Comparison of ENCODE assay signal across 18 cellular contexts in the genomic region with DNA sequence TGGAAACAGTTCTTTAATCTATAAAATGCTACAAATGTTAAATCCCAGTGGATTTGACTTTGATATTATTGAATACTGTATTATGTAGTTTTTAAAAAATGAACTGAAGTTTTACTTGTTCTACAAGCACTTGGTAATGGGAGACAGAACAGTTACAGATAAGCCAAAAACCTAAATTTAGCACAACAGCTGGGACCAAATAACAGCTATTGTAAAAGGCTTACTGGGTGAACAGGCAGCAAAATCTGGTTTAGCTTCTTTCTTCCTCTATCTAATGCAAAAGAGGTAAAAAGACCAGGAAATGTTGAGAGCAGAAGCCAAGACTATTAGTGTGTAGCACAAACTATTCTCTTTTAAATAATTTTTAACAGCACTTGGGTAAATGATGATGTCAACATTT. TPM values are rescaled to one million over a fixed set of nuclear protein-coding genes. Genes with fewer than 3 reads are reported as not detected.
DNase-seq lines count a peak whose midpoint lies in the region; ATAC-seq, FAIRE-seq and TF ChIP-seq lines count a peak whose summit lies in the region.
"Had no signal": no experiment of that assay in that cellular context is flagged by ENCODE, and none has a peak within 500 bp of the region (broad histone marks: within the 10 kb centered on the region; RNA-seq: fewer than 3 reads in every experiment).

No MANE protein-coding gene starts in this region.

- H3K4me3 ChIP-seq in BLaER1 treated with 17β-estradiol and CSF1 and Interleukin-3, amounts not matched to agents 10 nM and 100 nM, result no peak overlapping the region
- H3K4me3 ChIP-seq in GM12878, result no peak overlapping the region
- H3K4me3 ChIP-seq in neural progenitor cell, result no peak overlapping the region

- in situ Hi-C loops in GM12878 (cut with MboI), result no loop called here

- H3K4me1 Mint-ChIP-seq in IgD-negative memory B cell (peaks cover 47 to 64% (median 53%) of the 10 kb centered on the region in 3 donors), neural progenitor cell (peaks cover 23% of the 10 kb centered on the region)

- SMC1A ChIA-PET in GM12878 (lab: Charles Lee; ENCODE audit: uncharacterized antibody, unreplicated experiment), result interaction anchor here (1.0 to 2.0 kb wide), 4 partner anchors 120 to 452 kb away, joined by 3 to 6 read pairs (median 4); no protein-coding TSS in a partner anchor

- TF ChIP-seq RAD21 in GM12878 (IDR thresholded peaks at IDR 0.05; ENCODE audit: insufficient read depth, low read depth, low read length), result no peak

- H3K36me3 Mint-ChIP-seq in IgD-negative memory B cell, result peaks cover 5% of the 10 kb centered on the region
- no peaks in the 10 kb centered on the region for H3K36me3 Mint-ChIP-seq in neural progenitor cell

- H4K20me1 ChIP-seq in BLaER1 treated with 17β-estradiol and CSF1 and Interleukin-3, amounts not matched to agents 10 nM and 100 nM, result peaks cover 0 to 3% (median 0%) of the 10 kb centered on the region in 11 experiments; a peak in 1 of 22 replicates
- H4K20me1 ChIP-seq in GM12878 (ENCODE audit: control insufficient read depth, insufficient read depth), result no peaks in the 10 kb centered on the region
- no peaks in the 10 kb centered on the region for H4K20me1 ChIP-seq in neural progenitor cell (ENCODE audit: low read depth)

- intact Hi-C loops in GM12878 (cut with micrococcal nuclease; ENCODE audit: unreplicated experiment), result no loop called here

- ATAC-seq in GM12878 (no peak), HG03045 (IDR thresholded peaks at IDR 0.05; ENCODE audit: unreplicated experiment) (no peak)
- ATAC-seq: activated T-cell treated with anti-CD3 and anti-CD28 coated beads, Interleukin-2, amount 50 U/mL, for 72 hours had no signal

- no TSS peak for BruUV-seq in GM12878 (replicated peaks; lab: Mats Ljungman, UMichigan)

- H3K9me3 ChIP-seq in BLaER1 treated with 17β-estradiol and CSF1 and Interleukin-3, amounts not matched to agents 10 nM and 100 nM (replicated peaks in 1 of 11), result peaks cover 0 to 7% (median 0%) of the 10 kb centered on the region in 11 experiments; a peak in 3 of 22 replicates
- H3K9me3 ChIP-seq in GM12878 (replicated peaks; ENCODE audit: control insufficient read depth, insufficient read depth, low read length), result no peaks in the 10 kb centered on the region
- H3K9me3 ChIP-seq in neural progenitor cell (ENCODE audit: low read depth), result no peaks in the 10 kb centered on the region
- H3K9me3 ChIP-seq: esophagus muscularis mucosa, thoracic aorta had no signal

- no peak for TF ChIP-seq EP300 in GM12878 (IDR thresholded peaks at IDR 0.05; ENCODE audit: borderline replicate concordance in 1 of 2, control insufficient read depth in 1 of 2, low read depth in 2 of 2, low read length in 2 of 2)

- H3K27me3 ChIP-seq in BLaER1 treated with 17β-estradiol and CSF1 and Interleukin-3, amounts not matched to agents 10 nM and 100 nM, result no peaks in the 10 kb centered on the region
- no peaks in the 10 kb centered on the region for H3K27me3 ChIP-seq in GM12878 (replicated peaks in 1 of 2; ENCODE audit: control insufficient read depth in 2 of 2, insufficient read depth in 2 of 2, low read length in 1 of 2)
- H3K27me3 ChIP-seq in neural progenitor cell, result peaks cover 19% of the 10 kb centered on the region
- H3K27me3 ChIP-seq: esophagus muscularis mucosa had no signal

- H3K4me3 Mint-ChIP-seq in IgD-negative memory B cell (peak overlapping the region; percentile 95 to 100 (median 100)), neural progenitor cell (peak overlapping the region; percentile 99)

- H3K27ac Mint-ChIP-seq in IgD-negative memory B cell (peak overlapping the region; percentile 94 to 100 (median 97)), neural progenitor cell (no peak overlapping the region)
- H3K27ac Mint-ChIP-seq: activated naive CD8-positive, alpha-beta T cell treated with anti-CD3 and anti-CD28 coated beads, Interleukin-2, amount 10 ng/mL, durations not matched to agents 7 days and 5 days; activated T-cell treated with anti-CD3 and anti-CD28 coated beads, Interleukin-2, amount 50 U/mL, for 72 hours had no signal

- POLR2A ChIA-PET in GM12878 (lab: Charles Lee), result no interaction called here

- CTCF ChIA-PET in GM12878 (lab: Yijun Ruan, JAX), result interaction anchor here (1.4 kb wide), 1 partner anchor 424 kb away, joined by 4 read pairs; no protein-coding TSS in a partner anchor

- no peak for TF ChIP-seq POLR2A in GM12878 (IDR thresholded peaks at IDR 0.05; ENCODE audit: low read depth, low read length)

- TF ChIP-seq CTCF in GM12878 (IDR thresholded peaks at IDR 0.05 in 2 of 3, conservative IDR thresholded peaks at IDR 0.05 in 1 of 3; ENCODE audit: control insufficient read depth in 2 of 3, extremely low read depth in 1 of 3, insufficient read depth in 1 of 3, low read depth in 3 of 3, low read length in 3 of 3), result no peak
- TF ChIP-seq CTCF in neural progenitor cell (IDR thresholded peaks at IDR 0.05), result no peak

- DNase-seq in GM12878 (ENCODE audit: low read depth, low spot score), result no peak
- DNase-seq in neural progenitor cell (ENCODE audit: low spot score), result no peak
- DNase-seq in DMS114 treated with DMSO at 0.1 percent for 48 hours (lab: John Stamatoyannopoulos, UW; ENCODE audit: unreplicated experiment), result no peak
- DNase-seq in anterior cingulate cortex (lab: John Stamatoyannopoulos, UW), result no peak
- DNase-seq in RCC 7860 (ENCODE audit: low spot score), result no peak
- DNase-seq: activated CD4-positive, alpha-beta T cell treated with anti-CD3 and anti-CD28 coated beads, Interleukin-2, amount 50 U/mL, for 4 hours; activated naive CD8-positive, alpha-beta T cell treated with anti-CD3 and anti-CD28 coated beads, Interleukin-2, amount 10 ng/mL, durations not matched to agents 7 days and 5 days; activated T-cell treated with anti-CD3 and anti-CD28 coated beads, Interleukin-2, amount 50 U/mL, for 72 hours; MV-4-11; NCI-H2107; NCI-H526 treated with DMSO at 0.1 percent for 48 hours; stimulated activated CD4-positive, alpha-beta T cell treated with anti-CD3 and anti-CD28 coated beads, Interleukin-4, amount 100 ng/mL, for 1 hour had no signal

- RAD21 ChIA-PET in GM12878 (lab: Charles Lee; ENCODE audit: unreplicated experiment), result no interaction called here

- peaks cover 0 to 11% (median 0%) of the 10 kb centered on the region in 11 experiments; a peak in 3 of 22 replicates for H3K36me3 ChIP-seq in BLaER1 treated with 17β-estradiol and CSF1 and Interleukin-3, amounts not matched to agents 10 nM and 100 nM
- H3K36me3 ChIP-seq in GM12878 (ENCODE audit: control insufficient read depth in 2 of 2, insufficient read depth in 2 of 2, low read length in 1 of 2) (no peaks in the 10 kb centered on the region), neural progenitor cell (no peaks in the 10 kb centered on the region)
- H3K36me3 ChIP-seq: thoracic aorta had no signal

- peaks cover 28% of the 10 kb centered on the region for H3F3A ChIP-seq in neural progenitor cell (ENCODE audit: low read depth)

- peak overlapping the region in 7 of 11 experiments; percentile 65 to 94 (median 89); a peak in 10 of 22 replicates for H3K4me2 ChIP-seq in BLaER1 treated with 17β-estradiol and CSF1 and Interleukin-3, amounts not matched to agents 10 nM and 100 nM
- peak overlapping the region; percentile 94 for H3K4me2 ChIP-seq in GM12878 (ENCODE audit: control insufficient read depth, insufficient read depth)
- no peak overlapping the region for H3K4me2 ChIP-seq in neural progenitor cell

- no peak overlapping the region for H3K27ac ChIP-seq in BLaER1 treated with 17β-estradiol and CSF1 and Interleukin-3, amounts not matched to agents 10 nM and 100 nM
- H3K27ac ChIP-seq in GM12878 (ENCODE audit: control insufficient read depth, insufficient read depth) (peak overlapping the region; percentile 61; the same call in 1 of the 2 replicates), neural progenitor cell (no peak overlapping the region)

- H3K9ac ChIP-seq in BLaER1 treated with 17β-estradiol and CSF1 and Interleukin-3, amounts not matched to agents 10 nM and 100 nM, result no peak overlapping the region; a peak in 1 of 22 replicates
- no peak overlapping the region for H3K9ac ChIP-seq in GM12878 (ENCODE audit: control insufficient read depth, insufficient read depth, low read length)
- no peak overlapping the region for H3K9ac ChIP-seq in neural progenitor cell

- H3K79me2 ChIP-seq in GM12878 (ENCODE audit: control insufficient read depth, insufficient read depth, low read length) (peaks cover 20% of the 10 kb centered on the region), neural progenitor cell (ENCODE audit: low read depth) (no peaks in the 10 kb centered on the region)

- H3K27me3 Mint-ChIP-seq in IgD-negative memory B cell (no peaks in the 10 kb centered on the region), neural progenitor cell (ENCODE audit: insufficient read depth, low read depth) (no peaks in the 10 kb centered on the region)

- H3K9me3 Mint-ChIP-seq in IgD-negative memory B cell, result peaks cover 0 to 2% (median 0%) of the 10 kb centered on the region in 3 donors
- no peaks in the 10 kb centered on the region for H3K9me3 Mint-ChIP-seq in neural progenitor cell
- H3K9me3 Mint-ChIP-seq: activated naive CD8-positive, alpha-beta T cell treated with anti-CD3 and anti-CD28 coated beads, Interleukin-2, amount 10 ng/mL, durations not matched to agents 7 days and 5 days; activated T-cell treated with anti-CD3 and anti-CD28 coated beads, Interleukin-2, amount 50 U/mL, for 72 hours had no signal

- H2AFZ ChIP-seq in GM12878 (ENCODE audit: control insufficient read depth, low read depth, low read length), result no peak overlapping the region
- no peak overlapping the region for H2AFZ ChIP-seq in neural progenitor cell (replicated peaks)

- FAIRE-seq in GM12878 (lab: Jason Lieb, UNC) (no peak), RCC 7860 (lab: Jason Lieb, UNC) (no peak)
- FAIRE-seq: bronchial epithelial cell had no signal

- peaks cover 27 to 66% (median 46%) of the 10 kb centered on the region in 10 experiments for H3K4me1 ChIP-seq in BLaER1 treated with 17β-estradiol and CSF1 and Interleukin-3, amounts not matched to agents 10 nM and 100 nM
- H3K4me1 ChIP-seq in GM12878 (ENCODE audit: control insufficient read depth, insufficient read depth, low read length) (peaks cover 43% of the 10 kb centered on the region), neural progenitor cell (peaks cover 30% of the 10 kb centered on the region)

RNA-seq across cellular contexts. Expression of a gene that starts 1.6 kb away (rescaled TPM):
- polyA plus RNA-seq in IgD-negative memory B cell (29.0 TPM), GM12878 (2011; rRNA removed) (23.3 and 32.2 TPM in 2 replicates), GM12878 (2014; fragmentation: Illumina TruSeq; extraction: Trizol) (24.3 and 34.3 TPM in 2 replicates), GM12878 (2014; fragmentation: Nextera tagmentation; extraction: Ambion mirVana) (1 to 10 TPM; 6.8 to 7.9 TPM), GM12878 (2014; rRNA removed) (13.6 and 14.7 TPM in 2 replicates), GM12878 (2016; fragmentation: Nextera tagmentation; extraction: Ambion mirVana) (1 to 10 TPM; 9.2 to 9.8 TPM)
- 77.2 and 81.1 TPM in 2 replicates for total RNA-seq in GM12878 (2013; cell fraction: nucleolus; rRNA removed)
- total RNA-seq in GM12878 (2014; rRNA removed) (15.9 and 17.0 TPM in 2 replicates), GM12878 (2014; rRNA removed; fragmentation: Illumina TruSeq; extraction: Trizol) (15.7 and 18.3 TPM in 2 replicates), GM12878 (2021) (18.1 and 19.5 TPM in 2 replicates), neural progenitor cell (ENCODE audit: low replicate concordance) (17.8 and 26.8 TPM in 2 replicates)
- 16.8 TPM for polyA plus RNA-seq in GM12878 (2011; ENCODE audit: low read depth)
- 7.7 and 9.4 TPM in 2 replicates for polyA plus RNA-seq in GM12878 (2011; cell fraction: cytosol; rRNA removed)
- 31.4 and 32.0 TPM in 2 replicates for polyA plus RNA-seq in GM12878 (2011; cell fraction: nucleus; rRNA removed)
- polyA plus RNA-seq in GM12878 (2012), result 24.6 and 25.0 TPM in 2 replicates
- 23.2 and 28.2 TPM in 2 replicates for polyA minus RNA-seq in GM12878 (2011; rRNA and poly(A)+ RNA removed)
- 8.4 and 13.4 TPM in 2 replicates for polyA minus RNA-seq in GM12878 (2011; cell fraction: cytosol; rRNA and poly(A)+ RNA removed)
- polyA minus RNA-seq in GM12878 (2011; cell fraction: nucleus; rRNA and poly(A)+ RNA removed), result 24.8 and 37.1 TPM in 2 replicates
